ENCODE assay signal across 18 cellular contexts in genomic region chr14:95481391-95482022, GRCh38. TPM values are rescaled to one million over a fixed set of nuclear protein-coding genes. Genes with fewer than 3 reads are reported as not detected.
DNase-seq lines count a peak whose midpoint lies in the region; ATAC-seq, FAIRE-seq and TF ChIP-seq lines count a peak whose summit lies in the region.
"Had no signal": no experiment of that assay in that cellular context is flagged by ENCODE, and none has a peak within 500 bp of the region (broad histone marks: within the 10 kb centered on the region; RNA-seq: fewer than 3 reads in every experiment).

No MANE protein-coding gene starts in this region.

- H3K4me1 Mint-ChIP-seq in activated T-helper 17 cell treated with anti-CD3 and anti-CD28 coated beads, Interleukin-2, amount 50 U/mL, for 72 hours = peaks cover 50% of the 10 kb centered on the region
- H3K4me1 Mint-ChIP-seq in memory B cell = peaks cover 50% of the 10 kb centered on the region
- H3K4me1 Mint-ChIP-seq: mesothelial cell of epicardium had no signal

- H3K4me3 ChIP-seq in heart left ventricle = no peak overlapping the region
- no peak overlapping the region for H3K4me3 ChIP-seq in transverse colon
- no peak overlapping the region for H3K4me3 ChIP-seq in pancreas
- H3K4me3 ChIP-seq: dorsolateral prefrontal cortex, SJSA1 had no signal

- peak in 1 of 5 donors; percentile 34 for DNase-seq in heart left ventricle
- no peak for DNase-seq in Right ventricle myocardium inferior (ENCODE audit: missing footprints)
- DNase-seq in memory B cell (ENCODE audit: low spot score in 2 of 2) = no peak
- no peak for DNase-seq in transverse colon
- no peak for DNase-seq in globus pallidus (ENCODE audit: low spot score)
- no peak for DNase-seq in pancreas
- no peak for DNase-seq in GF-D8 (lab: John Stamatoyannopoulos, UW)
- DNase-seq: activated T-cell treated with anti-CD3 and anti-CD28 coated beads, Interleukin-2, amount 50 U/mL, for 1 hour; dorsolateral prefrontal cortex; foreskin fibroblast; NCI-H2029 treated with DMSO at 0.1 percent for 48 hours; WERI-Rb-1 had no signal

- no peak for TF ChIP-seq EP300 in transverse colon (IDR thresholded peaks at IDR 0.05; ENCODE audit: low read depth)

- TF ChIP-seq POLR2A in heart left ventricle (IDR thresholded peaks at IDR 0.05) = no peak
- no peak for TF ChIP-seq POLR2A in transverse colon (IDR thresholded peaks at IDR 0.05)

- peak overlapping the region; percentile 98 for H3K27ac Mint-ChIP-seq in activated T-helper 17 cell treated with anti-CD3 and anti-CD28 coated beads, Interleukin-2, amount 50 U/mL, for 72 hours
- peak overlapping the region; percentile 98 for H3K27ac Mint-ChIP-seq in memory B cell
- H3K27ac Mint-ChIP-seq: mesothelial cell of epicardium, progenitor cell of endocrine pancreas had no signal

- ATAC-seq in heart left ventricle = no peak
- ATAC-seq in Right ventricle myocardium inferior = no peak
- no peak for ATAC-seq in activated T-helper 17 cell treated with anti-CD3 and anti-CD28 coated beads, Interleukin-2, amount 50 U/mL, for 72 hours (replicated peaks)
- ATAC-seq in memory B cell (ENCODE audit: low read depth) = no peak
- ATAC-seq in pancreas = no peak

- no peak for TF ChIP-seq CTCF in heart left ventricle (IDR thresholded peaks at IDR 0.05)
- TF ChIP-seq CTCF in transverse colon (IDR thresholded peaks at IDR 0.05) = no peak
- no peak for TF ChIP-seq CTCF in pancreas (IDR thresholded peaks at IDR 0.05)

- peaks cover 9 to 80% (median 36%) of the 10 kb centered on the region in 12 donors for H3K4me1 ChIP-seq in heart left ventricle
- H3K4me1 ChIP-seq in transverse colon = peaks cover 20 to 49% (median 26%) of the 10 kb centered on the region in 4 donors
- peaks cover 0 to 5% (median 0%) of the 10 kb centered on the region in 3 donors for H3K4me1 ChIP-seq in pancreas

- no peaks in the 10 kb centered on the region for H3K27me3 ChIP-seq in heart left ventricle
- H3K27me3 ChIP-seq in transverse colon = no peaks in the 10 kb centered on the region
- H3K27me3 ChIP-seq in pancreas = no peaks in the 10 kb centered on the region
- H3K27me3 ChIP-seq: dorsolateral prefrontal cortex, SJSA1 had no signal

- intact Hi-C loops in heart left ventricle (cut with DNase I) = loop anchor here in 2 of 10 donors (5.0 kb wide), 1 partner anchor 36 kb away; the partner anchor contains the start of gene SYNE3 (in 2 of the 2)
- intact Hi-C loops in Right ventricle myocardium inferior (cut with DNase I) = no loop called here
- intact Hi-C loops in transverse colon (cut with DNase I; ENCODE audit: low total_unique reads) = no loop called here
- intact Hi-C loops in pancreas (cut with DNase I) = no loop called here

- peak overlapping the region in 7 of 12 donors; percentile 9 to 77 (median 57) for H3K27ac ChIP-seq in heart left ventricle
- H3K27ac ChIP-seq in transverse colon = peak overlapping the region in 3 of 4 donors; percentile 58 to 65 (median 64)
- H3K27ac ChIP-seq in pancreas = no peak overlapping the region
- H3K27ac ChIP-seq: SJSA1, WERI-Rb-1 had no signal

- H3K36me3 ChIP-seq in heart left ventricle = peaks cover 0 to 3% (median 0%) of the 10 kb centered on the region in 9 donors
- no peaks in the 10 kb centered on the region for H3K36me3 ChIP-seq in transverse colon
- no peaks in the 10 kb centered on the region for H3K36me3 ChIP-seq in pancreas
- H3K36me3 ChIP-seq: SJSA1, WERI-Rb-1 had no signal

- H3K36me3 Mint-ChIP-seq in activated T-helper 17 cell treated with anti-CD3 and anti-CD28 coated beads, Interleukin-2, amount 50 U/mL, for 72 hours (ENCODE audit: low read depth) = peaks cover 33% of the 10 kb centered on the region
- H3K36me3 Mint-ChIP-seq in memory B cell = peaks cover 10% of the 10 kb centered on the region
- H3K36me3 Mint-ChIP-seq: mesothelial cell of epicardium had no signal

- H3K9me3 ChIP-seq in heart left ventricle (peaks cover 0 to 4% (median 0%) of the 10 kb centered on the region in 12 donors), transverse colon (no peaks in the 10 kb centered on the region), pancreas (no peaks in the 10 kb centered on the region)
- H3K9me3 ChIP-seq: SJSA1 had no signal

- FAIRE-seq in pancreas (lab: Jason Lieb, UNC) = no peak
- FAIRE-seq: GM12892, GM19239 had no signal

- no peaks in the 10 kb centered on the region for H3K27me3 Mint-ChIP-seq in activated T-helper 17 cell treated with anti-CD3 and anti-CD28 coated beads, Interleukin-2, amount 50 U/mL, for 72 hours
- H3K27me3 Mint-ChIP-seq in memory B cell = no peaks in the 10 kb centered on the region

- 80 to 87% (median 83%) methylated on average over 16 to 18 of the region's 18 CpGs for WGBS in heart left ventricle, 4 donors
- 92 to 100% methylated on average over 2 to 18 of the region's 18 CpGs for WGBS in transverse colon (ENCODE audit: low coverage in 1 of 2), 2 donors
- WGBS in pancreas, 2 donors = 77 to 82% methylated on average over 18 of the region's 18 CpGs

- no peaks in the 10 kb centered on the region for H3K9me3 Mint-ChIP-seq in activated T-helper 17 cell treated with anti-CD3 and anti-CD28 coated beads, Interleukin-2, amount 50 U/mL, for 72 hours
- H3K9me3 Mint-ChIP-seq in memory B cell = no peaks in the 10 kb centered on the region
- H3K9me3 Mint-ChIP-seq: mesothelial cell of epicardium had no signal

- peak overlapping the region; percentile 76 for H3K4me3 Mint-ChIP-seq in activated T-helper 17 cell treated with anti-CD3 and anti-CD28 coated beads, Interleukin-2, amount 50 U/mL, for 72 hours
- no peak overlapping the region for H3K4me3 Mint-ChIP-seq in memory B cell
- H3K4me3 Mint-ChIP-seq: mesothelial cell of epicardium had no signal

- in situ Hi-C loops in transverse colon (cut with MboI; ENCODE audit: low pct_ligation_motif_present in 1 of 4, low pct_unique_long_range_greater_than_20kb in 1 of 4, low sequenced_read_pairs in 3 of 4) = no loop called here

RNA-seq across cellular contexts. Expression of gene SYNE3, which starts 34.9 kb away (rescaled TPM):
- total RNA-seq in heart left ventricle (10 to 100 TPM in 5 of 9 donors, 1 to 10 TPM in 4; 6.2 to 16.9 (median 10.3) TPM), Right ventricle myocardium inferior (16.5 TPM), transverse colon (10 to 100 TPM in 3 of 4 donors, 1 to 10 TPM in 1; 9.8 to 46.8 (median 13.9) TPM), pancreas (1 to 10 TPM in 5 of 6 donors, under 1 TPM in 1; 0.98 to 4.5 (median 2.5) TPM)
- polyA plus RNA-seq in heart left ventricle (1 to 10 TPM; 3.1 to 3.9 TPM), pancreas (1 to 10 TPM in 1 of 2 donors, under 1 TPM in 1; 0.54 to 1.5 TPM)
- 10 to 100 TPM; 78.9 to 79.1 TPM for total RNA-seq in activated T-helper 17 cell treated with anti-CD3 and anti-CD28 coated beads, Interleukin-2, amount 50 U/mL, for 72 hours

RNA-seq across cellular contexts. Expression of gene GLRX5, which starts 53.3 kb away (rescaled TPM):
- total RNA-seq in heart left ventricle (100 to 1,000 TPM in 1 of 9 donors, 10 to 100 TPM in 8; 60.8 to 113 (median 78.5) TPM), Right ventricle myocardium inferior (84.7 TPM), transverse colon (100 to 1,000 TPM in 1 of 4 donors, 10 to 100 TPM in 3; 11.6 to 177 (median 38.2) TPM), pancreas (10 to 100 TPM in 4 of 6 donors, 1 to 10 TPM in 2; 8.8 to 16.6 (median 12.8) TPM)
- polyA plus RNA-seq in heart left ventricle (10 to 100 TPM; 64.4 to 98.3 TPM), pancreas (10 to 100 TPM; 15.1 to 22.9 TPM)
- 10 to 100 TPM; 21.5 to 61.4 TPM for total RNA-seq in activated T-helper 17 cell treated with anti-CD3 and anti-CD28 coated beads, Interleukin-2, amount 50 U/mL, for 72 hours

Comparison
In these comparisons a context has a peak if more than half of its experiments do, and no peak if none do; other contexts are left out.
1. H3K27ac ChIP-seq: peak in heart left ventricle (7 of 12) and transverse colon (3 of 4); none in pancreas (0 of 4).